Comparison of ENCODE assay signal across 1 cellular context in genomic region chr3:129123314-129124060, GRCh38.
TF ChIP-seq lines count a peak whose summit lies in the region.

No MANE protein-coding gene starts in this region.

TF ChIP-seq in HepG2, 621 proteins besides CTCF, POLR2A, EP300 and RAD21 (continued from another document and continues in another):
- no peak for TF ChIP-seq PRDM4 (CRISPR knock-in tag; IDR thresholded peaks at IDR 0.05; ENCODE audit: borderline replicate concordance)
- no peak for TF ChIP-seq NR3C1 (CRISPR knock-in tag; IDR thresholded peaks at IDR 0.05)
- no peak for TF ChIP-seq CCAR2 (optimal IDR thresholded peaks at IDR 0.05; ENCODE audit: low read depth, low read length)
- 0 out of 2 replicates have a peak, but pooled peaks have one; percentile 56 for TF ChIP-seq SAFB2 (CRISPR knock-in tag; IDR thresholded peaks at IDR 0.05; ENCODE audit: borderline replicate concordance, low read depth)
- TF ChIP-seq MYNN (CRISPR knock-in tag; IDR thresholded peaks at IDR 0.05; ENCODE audit: low read depth): no peak
- no peak for TF ChIP-seq ZNF552 (CRISPR knock-in tag; IDR thresholded peaks at IDR 0.05; ENCODE audit: borderline replicate concordance)
- no peak for TF ChIP-seq ZNF670 (CRISPR knock-in tag; IDR thresholded peaks at IDR 0.05; ENCODE audit: borderline replicate concordance)
- TF ChIP-seq SOX6 (IDR thresholded peaks at IDR 0.05): no peak
- TF ChIP-seq SOX6 (CRISPR knock-in tag; IDR thresholded peaks at IDR 0.05): peak; percentile 33; the same call in 1 of the 2 replicates
- TF ChIP-seq ZBTB21 (CRISPR knock-in tag; IDR thresholded peaks at IDR 0.05): no peak
- no peak for TF ChIP-seq ATRX (CRISPR knock-in tag; IDR thresholded peaks at IDR 0.05; ENCODE audit: borderline replicate concordance)
- no peak for TF ChIP-seq ZNF710 (CRISPR knock-in tag; IDR thresholded peaks at IDR 0.05; ENCODE audit: borderline replicate concordance)
- peak; percentile 54; the same call in 1 of the 2 replicates for TF ChIP-seq ZNF557 (CRISPR knock-in tag; IDR thresholded peaks at IDR 0.05)
- no peak for TF ChIP-seq PAF1 (CRISPR knock-in tag; IDR thresholded peaks at IDR 0.05)
- peak; percentile 23; the same call in 1 of the 2 replicates for TF ChIP-seq ZSCAN9 (CRISPR knock-in tag; IDR thresholded peaks at IDR 0.05; ENCODE audit: borderline replicate concordance)
- TF ChIP-seq TEF (CRISPR knock-in tag; IDR thresholded peaks at IDR 0.05): no peak
- TF ChIP-seq MLXIP (CRISPR knock-in tag; IDR thresholded peaks at IDR 0.05; ENCODE audit: borderline replicate concordance): no peak
- TF ChIP-seq ZNF883 (CRISPR knock-in tag; IDR thresholded peaks at IDR 0.05; ENCODE audit: not compliant biosample characterization): no peak
- TF ChIP-seq ZNF292 (CRISPR knock-in tag; IDR thresholded peaks at IDR 0.05; ENCODE audit: borderline replicate concordance, low read depth): peak; percentile 74
- no peak for TF ChIP-seq DNMT3B (CRISPR knock-in tag; conservative IDR thresholded peaks at IDR 0.05)
- TF ChIP-seq CREM (IDR thresholded peaks at IDR 0.05): no peak
- TF ChIP-seq CREM (CRISPR knock-in tag; IDR thresholded peaks at IDR 0.05): no peak
- TF ChIP-seq ZNF431 (CRISPR knock-in tag; IDR thresholded peaks at IDR 0.05; ENCODE audit: borderline replicate concordance, low read depth): no peak
- TF ChIP-seq ZNF776 (CRISPR knock-in tag; IDR thresholded peaks at IDR 0.05): no peak
- TF ChIP-seq ZNF746 (CRISPR knock-in tag; IDR thresholded peaks at IDR 0.05): 0 out of 2 replicates have a peak, but pooled peaks have one; percentile 42
- TF ChIP-seq PAWR (CRISPR knock-in tag; IDR thresholded peaks at IDR 0.05; ENCODE audit: borderline replicate concordance): no peak
- TF ChIP-seq THYN1 (CRISPR knock-in tag; IDR thresholded peaks at IDR 0.05; ENCODE audit: borderline replicate concordance, low read depth): no peak
- no peak for TF ChIP-seq ZFP36L2 (CRISPR knock-in tag; IDR thresholded peaks at IDR 0.05)
- peak; percentile 52; the same call in 1 of the 2 replicates for TF ChIP-seq HDAC2 (CRISPR knock-in tag; IDR thresholded peaks at IDR 0.05)
- no peak for TF ChIP-seq CHD4 (IDR thresholded peaks at IDR 0.05; ENCODE audit: borderline replicate concordance, low read length)
- no peak for TF ChIP-seq NKX3-1 (CRISPR knock-in tag; IDR thresholded peaks at IDR 0.05)
- TF ChIP-seq MXD1 (CRISPR knock-in tag; IDR thresholded peaks at IDR 0.05): no peak
- peak; percentile 72; the same call in 1 of the 2 replicates for TF ChIP-seq STAT6 (CRISPR knock-in tag; IDR thresholded peaks at IDR 0.05; ENCODE audit: borderline replicate concordance)
- TF ChIP-seq HNF4A (CRISPR knock-in tag; IDR thresholded peaks at IDR 0.05): peak; percentile 94
- peak; percentile 46; the same call in 1 of the 2 replicates for TF ChIP-seq ESRRA (CRISPR knock-in tag; IDR thresholded peaks at IDR 0.05; ENCODE audit: low read depth)
- TF ChIP-seq THAP9 (CRISPR knock-in tag; IDR thresholded peaks at IDR 0.05; ENCODE audit: borderline replicate concordance): 0 out of 2 replicates have a peak, but pooled peaks have one; percentile 38
- peak; percentile 41; the same call in 1 of the 2 replicates for TF ChIP-seq ZMYM3 (CRISPR knock-in tag; IDR thresholded peaks at IDR 0.05)
- TF ChIP-seq ZNF597 (CRISPR knock-in tag; IDR thresholded peaks at IDR 0.05): no peak
- TF ChIP-seq ZXDC (CRISPR knock-in tag; IDR thresholded peaks at IDR 0.05): no peak
- TF ChIP-seq PHF21A (CRISPR knock-in tag; IDR thresholded peaks at IDR 0.05): peak; percentile 30; the same call in 1 of the 2 replicates
- TF ChIP-seq ZNF503 (CRISPR knock-in tag; IDR thresholded peaks at IDR 0.05): 0 out of 2 replicates have a peak, but pooled peaks have one; percentile 21
